ENCODE assay signal across 20 cellular contexts in the genomic region with DNA sequence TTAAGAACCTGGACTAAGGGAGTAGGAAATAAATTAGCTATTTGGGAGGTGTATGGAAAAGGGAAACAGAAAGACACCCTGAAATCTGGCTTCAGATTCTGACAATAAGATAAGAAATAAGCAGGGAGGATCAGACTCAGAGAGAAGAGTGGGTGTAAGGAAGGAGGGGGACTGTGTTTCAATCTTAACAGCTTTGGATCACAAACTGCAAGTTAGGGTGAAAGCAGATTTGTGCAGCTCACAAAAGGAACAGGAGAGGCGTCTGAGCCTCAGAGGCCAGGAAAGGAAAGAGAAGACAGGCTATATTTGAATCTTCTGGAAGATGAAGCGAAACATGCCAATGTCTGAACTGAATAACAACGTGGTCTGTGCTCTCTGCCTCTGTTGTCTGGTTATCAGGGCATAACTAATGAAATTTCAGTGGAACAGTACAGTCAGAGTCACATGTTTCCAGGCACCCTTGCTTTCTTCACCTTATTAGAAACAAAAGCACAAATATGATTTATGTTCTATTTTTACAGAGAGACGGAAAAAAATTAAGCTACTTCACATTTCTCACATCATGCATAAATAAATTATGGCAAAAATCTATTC. TPM values are rescaled to one million over a fixed set of nuclear protein-coding genes. Genes with fewer than 3 reads are reported as not detected.
DNase-seq lines count a peak whose midpoint lies in the region; ATAC-seq, FAIRE-seq and TF ChIP-seq lines count a peak whose summit lies in the region.
"Had no signal": no experiment of that assay in that cellular context is flagged by ENCODE, and none has a peak within 500 bp of the region (broad histone marks: within the 10 kb centered on the region; RNA-seq: fewer than 3 reads in every experiment).

No MANE protein-coding gene starts in this region.

- H2AFZ ChIP-seq in SK-N-SH (ENCODE audit: low read depth) (no peak overlapping the region), PC-9 (no peak overlapping the region), mesenchymal stem cell (ENCODE audit: low read depth, low read length) (no peak overlapping the region)
- H2AFZ ChIP-seq: hepatocyte had no signal

- no peak overlapping the region for H3K4ac ChIP-seq in mesenchymal stem cell (ENCODE audit: low read depth in 1 of 2, low read length in 2 of 2)

- H4K91ac ChIP-seq in mesenchymal stem cell (ENCODE audit: low read length), result no peak overlapping the region

- ATAC-seq in GM19463 (IDR thresholded peaks at IDR 0.05; ENCODE audit: unreplicated experiment), result peak; percentile 65
- ATAC-seq in GM21723 (IDR thresholded peaks at IDR 0.05; ENCODE audit: unreplicated experiment), result no peak
- no peak for ATAC-seq in GM18519 (IDR thresholded peaks at IDR 0.05; ENCODE audit: low FRiP score, unreplicated experiment)
- ATAC-seq: activated CD8-positive, alpha-beta T cell treated with anti-CD3 and anti-CD28 coated beads for 36 hours; Right ventricle myocardium inferior had no signal

- H3K4me1 ChIP-seq in SK-N-SH (ENCODE audit: control insufficient read depth in 1 of 2, insufficient read depth in 2 of 2, low read depth in 1 of 2, low read length in 1 of 2) (peaks cover 0 to 7% of the 10 kb centered on the region in 2 experiments; a peak in 3 of 4 replicates), kidney (ENCODE audit: control insufficient read depth in 1 of 2, insufficient read depth in 1 of 2, low read depth in 1 of 2, low read length in 2 of 2) (peaks cover 0 to 2% of the 10 kb centered on the region in 2 donors), PC-9 (replicated peaks; ENCODE audit: insufficient read depth) (no peaks in the 10 kb centered on the region), mesenchymal stem cell (ENCODE audit: control insufficient read depth, insufficient read depth, low read depth, low read length) (no peaks in the 10 kb centered on the region)
- H3K4me1 ChIP-seq: vagina had no signal

- intact Hi-C loops in kidney (cut with DNase I), result no loop called here
- intact Hi-C loops in PC-9 (cut with micrococcal nuclease; ENCODE audit: unreplicated experiment), result no loop called here

- H3K27me3 ChIP-seq in SK-N-SH (ENCODE audit: insufficient read depth) (no peaks in the 10 kb centered on the region), PC-9 (ENCODE audit: insufficient read depth, low read depth) (no peaks in the 10 kb centered on the region), mesenchymal stem cell (ENCODE audit: control insufficient read depth in 1 of 2, insufficient read depth in 1 of 2, low read length in 2 of 2) (no peaks in the 10 kb centered on the region)
- H3K27me3 ChIP-seq: hepatocyte, vagina had no signal

- H3K18ac ChIP-seq in mesenchymal stem cell (ENCODE audit: low read depth in 1 of 2, low read length in 2 of 2), result no peak overlapping the region

- CTCF ChIA-PET in SK-N-SH (lab: Yijun Ruan, JAX), result interaction anchor here (0.7 to 1.9 kb wide), 4 partner anchors 13 to 428 kb away, joined by 3 to 4 read pairs (median 4); no protein-coding TSS in a partner anchor
- CTCF ChIA-PET in PC-9 (lab: Charles Lee), result no interaction called here

- peaks cover 3% of the 10 kb centered on the region for H3F3A ChIP-seq in SK-N-SH (replicated peaks; ENCODE audit: insufficient read depth)
- no peaks in the 10 kb centered on the region for H3F3A ChIP-seq in PC-9 (ENCODE audit: insufficient read depth, low read depth)

- no peak overlapping the region for H4K8ac ChIP-seq in mesenchymal stem cell (ENCODE audit: low read length)

- BruUV-seq in PC-9 (replicated peaks; lab: Mats Ljungman, UMichigan), result no TSS peak

- H3K4me3 ChIP-seq in SK-N-SH (ENCODE audit: low read depth in 2 of 2, low read length in 1 of 2) (no peak overlapping the region), kidney (ENCODE audit: low read length in 2 of 2) (no peak overlapping the region), PC-9 (no peak overlapping the region), mesenchymal stem cell (ENCODE audit: insufficient read depth in 1 of 2, low read depth in 1 of 2, low read length in 2 of 2) (no peak overlapping the region)
- H3K4me3 ChIP-seq: hepatocyte, skin epidermis, vagina had no signal

- no peak for TF ChIP-seq RAD21 in SK-N-SH (IDR thresholded peaks at IDR 0.05; ENCODE audit: low read length)

- H2AK5ac ChIP-seq in mesenchymal stem cell (ENCODE audit: low read length, severe bottlenecking), result no peak overlapping the region

- H3K36me3 ChIP-seq in SK-N-SH (replicated peaks in 1 of 2; ENCODE audit: control insufficient read depth in 1 of 2, insufficient read depth in 2 of 2, low read length in 1 of 2) (peaks cover 2 to 14% of the 10 kb centered on the region in 2 experiments), kidney (ENCODE audit: control insufficient read depth in 1 of 2, insufficient read depth in 2 of 2, low read length in 2 of 2) (no peaks in the 10 kb centered on the region), PC-9 (ENCODE audit: low read depth) (no peaks in the 10 kb centered on the region), mesenchymal stem cell (ENCODE audit: control insufficient read depth in 1 of 2, insufficient read depth in 2 of 2, low read depth in 1 of 2, low read length in 2 of 2) (peaks cover under 1 to 64% of the 10 kb centered on the region in 2 experiments)
- H3K36me3 ChIP-seq: vagina had no signal

- no peak overlapping the region for H3K23ac ChIP-seq in mesenchymal stem cell (ENCODE audit: low read length in 2 of 2)

- H3K79me1 ChIP-seq in mesenchymal stem cell (replicated peaks; ENCODE audit: low read length, poor library complexity, severe bottlenecking), result peaks cover 2% of the 10 kb centered on the region

- TF ChIP-seq EP300 in SK-N-SH (IDR thresholded peaks at IDR 0.05; ENCODE audit: borderline replicate concordance in 1 of 2, low read depth in 1 of 2, low read length in 1 of 2), result peak in 1 of 2 experiments; percentile 37; a peak in 1 of 4 replicates

- H3K79me2 ChIP-seq in SK-N-SH (ENCODE audit: insufficient read depth) (no peaks in the 10 kb centered on the region), PC-9 (ENCODE audit: low read depth) (no peaks in the 10 kb centered on the region)
- H3K79me2 ChIP-seq: hepatocyte had no signal

- no peaks in the 10 kb centered on the region for H4K20me1 ChIP-seq in SK-N-SH (ENCODE audit: insufficient read depth)
- no peaks in the 10 kb centered on the region for H4K20me1 ChIP-seq in PC-9 (ENCODE audit: insufficient read depth)

- H3K27ac ChIP-seq in SK-N-SH (ENCODE audit: low read depth in 2 of 2, low read length in 1 of 2) (peak overlapping the region in 1 of 2 experiments; percentile 78; a peak in 2 of 4 replicates), kidney (ENCODE audit: low read depth in 2 of 2, low read length in 2 of 2) (no peak overlapping the region), PC-9 (no peak overlapping the region), mesenchymal stem cell (ENCODE audit: low read length, poor library complexity, severe bottlenecking) (no peak overlapping the region)
- H3K27ac ChIP-seq: hepatocyte, skin epidermis, vagina, VCaP had no signal

- no peak overlapping the region for H2BK120ac ChIP-seq in mesenchymal stem cell (ENCODE audit: low read depth, low read length)

- H2BK15ac ChIP-seq in mesenchymal stem cell (ENCODE audit: low read depth, poor library complexity, severe bottlenecking), result no peak overlapping the region

- no peak overlapping the region for H3K14ac ChIP-seq in mesenchymal stem cell (ENCODE audit: low read length in 2 of 2)

- POLR2A ChIA-PET in SK-N-SH (lab: Yijun Ruan, JAX) (interaction anchor here (0.5 to 1.5 kb wide), 2 partner anchors 26 to 666 kb away, joined by 5 to 10 read pairs; partner anchors contain the start of genes NLN and SGTB), PC-9 (lab: Charles Lee; ENCODE audit: unreplicated experiment) (no interaction called here)

- H3K4me2 ChIP-seq in SK-N-SH, result no peak overlapping the region
- no peak overlapping the region for H3K4me2 ChIP-seq in PC-9
- no peak overlapping the region for H3K4me2 ChIP-seq in mesenchymal stem cell (ENCODE audit: low read length, poor library complexity, severe bottlenecking)
- H3K4me2 ChIP-seq: hepatocyte had no signal

- H3K9me3 ChIP-seq in SK-N-SH, result no peaks in the 10 kb centered on the region
- no peaks in the 10 kb centered on the region for H3K9me3 ChIP-seq in kidney (ENCODE audit: control insufficient read depth in 1 of 2, low read length in 2 of 2)
- no peaks in the 10 kb centered on the region for H3K9me3 ChIP-seq in PC-9 (ENCODE audit: insufficient read depth, low read depth)
- no peaks in the 10 kb centered on the region for H3K9me3 ChIP-seq in mesenchymal stem cell (ENCODE audit: control insufficient read depth, low read length)
- H3K9me3 ChIP-seq: vagina had no signal

- H2BK5ac ChIP-seq in mesenchymal stem cell (ENCODE audit: low read depth, low read length, poor library complexity, severe bottlenecking), result no peak overlapping the region

- H2BK12ac ChIP-seq in mesenchymal stem cell (ENCODE audit: low read length in 2 of 2), result no peak overlapping the region

- 67% methylated on average over 4 of the region's 4 CpGs for WGBS in SK-N-SH (ENCODE audit: low lambda C conversion rate)
- 100% methylated on average over 3 of the region's 4 CpGs for WGBS in mesenchymal stem cell

- DNase-seq in SK-N-SH (peak; percentile 62), kidney (no peak), PC-9 (no peak), mesenchymal stem cell (no peak)
- DNase-seq: activated CD8-positive, alpha-beta T cell treated with anti-CD3 and anti-CD28 coated beads for 36 hours; AML-193; effector memory CD4-positive, alpha-beta T cell; islet precursor cell; KG1; NCI-H2081; NCI-H510A treated with DMSO at 0.1 percent for 48 hours; stimulated activated CD4-positive, alpha-beta T cell treated with anti-CD3 and anti-CD28 coated beads, Interleukin-2, amount 100 ng/mL, for 48 hours had no signal

- H3K9ac ChIP-seq in SK-N-SH, result no peak overlapping the region
- H3K9ac ChIP-seq in kidney (ENCODE audit: low read length in 2 of 2), result no peak overlapping the region
- H3K9ac ChIP-seq in mesenchymal stem cell (ENCODE audit: low read length), result no peak overlapping the region

- H3K9me2 ChIP-seq in SK-N-SH, result no peaks in the 10 kb centered on the region
- no peaks in the 10 kb centered on the region for H3K9me2 ChIP-seq in PC-9 (ENCODE audit: insufficient read depth)

- TF ChIP-seq CTCF in SK-N-SH (IDR thresholded peaks at IDR 0.05), result no peak
- TF ChIP-seq CTCF in kidney (IDR thresholded peaks at IDR 0.05; ENCODE audit: borderline replicate concordance, extremely low read depth, insufficient read depth), result no peak
- TF ChIP-seq CTCF in PC-9 (conservative IDR thresholded peaks at IDR 0.05), result no peak

- FAIRE-seq in kidney (lab: Jason Lieb, UNC), result peak; percentile 11

RNA-seq across cellular contexts. Expression of gene SGTB, which starts 26.6 kb away (rescaled TPM):
- polyA plus RNA-seq in SK-N-SH (2012; rRNA removed), result 3.5 and 4.9 TPM in 2 replicates
- polyA plus RNA-seq in SK-N-SH (2012; cell fraction: cytosol; rRNA removed), result 6.1 and 7.6 TPM in 2 replicates
- 2.4 and 3.8 TPM in 2 replicates for polyA plus RNA-seq in SK-N-SH (2012; cell fraction: nucleus; rRNA removed)
- 8.8 TPM for total RNA-seq in kidney
- polyA plus RNA-seq in kidney (ENCODE audit: insufficient read depth, low read depth, low replicate concordance), result 1.6 TPM
- total RNA-seq in PC-9 (2021), result 8.8 and 9.8 TPM in 2 replicates
- polyA plus RNA-seq in mesenchymal stem cell (2013, experiment 1 of 2), result 8.2 TPM
- 8.2 TPM for polyA plus RNA-seq in mesenchymal stem cell (2013, experiment 2 of 2)

RNA-seq across cellular contexts. Expression of gene NLN, which starts 26.7 kb away (rescaled TPM):
- polyA plus RNA-seq in SK-N-SH (2012; rRNA removed) (17.1 and 20.0 TPM in 2 replicates), kidney (ENCODE audit: insufficient read depth, low read depth, low replicate concordance) (6.2 TPM)
- 21.2 and 24.0 TPM in 2 replicates for polyA plus RNA-seq in SK-N-SH (2012; cell fraction: cytosol; rRNA removed)
- polyA plus RNA-seq in SK-N-SH (2012; cell fraction: nucleus; rRNA removed), result 6.1 and 11.5 TPM in 2 replicates
- total RNA-seq in kidney (25.0 TPM), PC-9 (2021) (56.7 and 74.7 TPM in 2 replicates)
- 19.6 TPM for polyA plus RNA-seq in mesenchymal stem cell (2013, experiment 1 of 2)
- 21.0 TPM for polyA plus RNA-seq in mesenchymal stem cell (2013, experiment 2 of 2)
